Comparison of ENCODE assay signal across 1 cellular context in the genomic region with DNA sequence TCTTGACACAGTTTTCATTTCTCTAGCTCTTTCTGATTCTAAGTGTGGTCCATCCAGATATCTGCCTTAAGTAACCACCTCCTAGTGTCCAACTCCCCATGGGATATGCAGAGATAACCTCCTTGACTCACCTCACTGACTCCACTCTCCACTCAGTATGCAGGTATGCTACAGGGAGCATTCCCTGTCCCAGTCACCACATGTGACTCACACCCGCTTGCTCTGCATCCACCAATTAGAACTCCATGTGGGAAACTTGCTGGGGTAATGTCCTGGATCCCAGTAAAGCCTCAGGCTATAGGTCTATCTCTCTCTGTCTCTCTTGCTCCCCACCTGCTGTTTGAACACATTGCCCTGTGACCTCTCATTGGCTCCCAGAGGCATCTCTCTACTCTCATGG.
TF ChIP-seq lines count a peak whose summit lies in the region.

No MANE protein-coding gene starts in this region.

TF ChIP-seq in H1, 55 proteins besides CTCF, POLR2A, EP300 and RAD21 (continued from another document):
- TF ChIP-seq SP2 (IDR thresholded peaks at IDR 0.05; ENCODE audit: low read length), result no peak
